In the genomic region with DNA sequence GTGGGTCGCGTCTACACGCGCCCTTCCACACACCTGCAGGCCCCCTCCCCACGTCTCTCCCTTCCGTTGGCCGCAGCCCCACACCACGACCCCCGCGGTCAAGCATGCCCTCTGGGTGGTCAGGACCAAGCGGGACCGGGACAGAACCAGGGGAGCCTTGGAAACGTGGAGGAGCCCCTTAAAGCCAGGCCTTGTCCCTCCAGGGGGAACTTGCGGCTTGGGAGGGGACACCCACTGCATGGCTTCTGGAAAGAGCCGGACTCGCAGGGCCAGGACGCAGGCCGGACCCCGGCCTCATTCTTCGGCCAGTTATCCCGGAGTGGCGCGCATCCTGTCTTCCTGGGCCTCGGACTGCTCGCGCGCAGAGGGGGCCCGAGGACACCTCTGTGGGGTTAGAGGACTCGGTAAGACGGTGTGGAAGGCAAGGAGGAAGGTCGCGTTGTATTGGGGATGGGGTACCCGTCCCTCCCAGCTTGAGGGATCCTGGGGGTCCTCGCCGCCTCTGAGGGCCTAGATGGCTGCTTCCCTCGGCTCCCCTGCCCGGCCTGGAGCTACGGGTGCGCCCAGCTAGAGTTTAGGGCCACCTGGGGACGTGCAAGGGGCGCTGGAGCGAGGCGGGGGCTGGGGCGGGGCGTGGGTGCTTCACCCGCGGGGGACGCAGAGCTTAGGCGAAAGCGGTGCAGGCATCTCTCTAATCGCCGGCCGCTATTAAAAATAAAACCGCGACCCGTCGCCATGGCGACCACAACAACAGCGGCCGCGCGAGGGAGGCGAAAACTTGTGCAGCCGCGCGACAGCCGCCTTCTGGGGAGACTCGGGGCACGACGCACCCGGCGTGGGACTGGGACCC, we compare ENCODE assay signal across 8 cellular contexts. TPM values are rescaled to one million over a fixed set of nuclear protein-coding genes. Genes with fewer than 3 reads are reported as not detected.
A peak's percentile ranks its signal among the peaks of the same experiment; 100 is the strongest.
DNase-seq lines count a peak whose midpoint lies in the region; ATAC-seq and TF ChIP-seq lines count a peak whose summit lies in the region.

No MANE protein-coding gene starts in this region.

- H3K27ac ChIP-seq in Peyer's patch: peak overlapping the region in 1 of 4 donors; percentile 35

- no peaks in the 10 kb centered on the region for H3K9me3 ChIP-seq in Peyer's patch

- no peaks in the 10 kb centered on the region for H3K36me3 Mint-ChIP-seq in nephron (ENCODE audit: low read depth)

- H3K9me3 Mint-ChIP-seq in nephron: no peaks in the 10 kb centered on the region

- peak; percentile 42 for DNase-seq in NCI-H2227 (lab: John Stamatoyannopoulos, UW; ENCODE audit: unreplicated experiment)
- DNase-seq in NCI-H2227 treated with DMSO at 0.1 percent for 48 hours (lab: John Stamatoyannopoulos, UW): no peak
- DNase-seq in Peyer's patch: peak; percentile 47 to 76 (median 72)
- DNase-seq in epithelial cell of esophagus (ENCODE audit: low read depth): no peak
- no peak for DNase-seq in HPDE6-E6E7 (ENCODE audit: extremely low spot score)
- no peak for DNase-seq in RKO (ENCODE audit: low spot score)

- peaks cover 47% of the 10 kb centered on the region for H3K27me3 Mint-ChIP-seq in nephron (ENCODE audit: low read depth)

- TF ChIP-seq POLR2A in Peyer's patch (IDR thresholded peaks at IDR 0.05): no peak

- peak overlapping the region; percentile 64 to 72 (median 72) for H3K4me3 Mint-ChIP-seq in nephron

- H3K4me3 ChIP-seq in Peyer's patch (peak overlapping the region; percentile 25 to 68 (median 50)), epithelial cell of esophagus (ENCODE audit: low read length) (peak overlapping the region; percentile 32)

- H3K4me1 ChIP-seq in Peyer's patch: peaks cover 5 to 56% (median 24%) of the 10 kb centered on the region in 4 donors

- H3K27me3 ChIP-seq in Peyer's patch: peaks cover 0 to 13% of the 10 kb centered on the region in 2 donors

- no peaks in the 10 kb centered on the region for H3K36me3 ChIP-seq in Peyer's patch

- peak overlapping the region in 1 of 3 experiments; percentile 44 for H3K27ac Mint-ChIP-seq in nephron

- no peak for TF ChIP-seq CTCF in Peyer's patch (IDR thresholded peaks at IDR 0.05)
- TF ChIP-seq CTCF in epithelial cell of esophagus (IDR thresholded peaks at IDR 0.05; ENCODE audit: insufficient read depth, low read depth, low read length, missing control alignments): no peak
- no peak for TF ChIP-seq CTCF in nephron (IDR thresholded peaks at IDR 0.05; ENCODE audit: unreplicated experiment in 3 of 3)

- ATAC-seq in GM21515 (IDR thresholded peaks at IDR 0.05; ENCODE audit: unreplicated experiment): no peak

- peaks cover 5% of the 10 kb centered on the region for H3K4me1 Mint-ChIP-seq in nephron

RNA-seq across cellular contexts. Expression of a gene that starts 1.8 kb away (rescaled TPM):
- total RNA-seq in Peyer's patch: 10 to 100 TPM in 3 of 4 donors, 1 to 10 TPM in 1; 5.8 to 97.8 (median 59.4) TPM

Comparison
In these comparisons a context has a peak if more than half of its experiments do, and no peak if none do; other contexts are left out.
1. DNase-seq: peak in NCI-H2227 (single experiment) and Peyer's patch (3 of 3); none in NCI-H2227 treated with DMSO at 0.1 percent for 48 hours (single experiment), epithelial cell of esophagus (single experiment), HPDE6-E6E7 (single experiment) and RKO (single experiment).